8 cellular contexts compared by ENCODE assay signal in genomic region chr17:4499431-4500187, GRCh38. TPM values are rescaled to one million over a fixed set of nuclear protein-coding genes. Genes with fewer than 3 reads are reported as not detected.
DNase-seq lines count a peak whose midpoint lies in the region; ATAC-seq and TF ChIP-seq lines count a peak whose summit lies in the region.

No MANE protein-coding gene starts in this region.

- intact Hi-C loops in thyroid gland (cut with DNase I): no loop called here

- no peaks in the 10 kb centered on the region for H3K9me2 ChIP-seq in DOHH2 (replicated peaks; ENCODE audit: control insufficient read depth, low read length)

- DNase-seq in NCI-H69 (lab: John Stamatoyannopoulos, UW) (peak; percentile 55), medulla oblongata (ENCODE audit: extremely low spot score) (peak; percentile 66), superior temporal gyrus (ENCODE audit: extremely low spot score) (peak; percentile 63), thyroid gland (no peak), ureter (ENCODE audit: low spot score) (no peak)
- DNase-seq in central memory CD8-positive, alpha-beta T cell (ENCODE audit: low spot score in 2 of 2): no peak

- H3K9me3 ChIP-seq in DOHH2 (ENCODE audit: control insufficient read depth, insufficient read depth, low read length) (no peaks in the 10 kb centered on the region), thyroid gland (no peaks in the 10 kb centered on the region)

- H3K36me3 ChIP-seq in DOHH2 (ENCODE audit: control insufficient read depth, low read length) (no peaks in the 10 kb centered on the region), thyroid gland (no peaks in the 10 kb centered on the region)

- H3K27ac Mint-ChIP-seq in central memory CD8-positive, alpha-beta T cell (ENCODE audit: low read depth): no peak overlapping the region

- no peaks in the 10 kb centered on the region for H3K79me2 ChIP-seq in DOHH2 (ENCODE audit: control insufficient read depth, low read length)

- peaks cover 19% of the 10 kb centered on the region for H3K27me3 Mint-ChIP-seq in central memory CD8-positive, alpha-beta T cell

- H3K36me3 Mint-ChIP-seq in central memory CD8-positive, alpha-beta T cell (ENCODE audit: insufficient read depth): peaks cover 2% of the 10 kb centered on the region

- H3K27ac ChIP-seq in DOHH2 (ENCODE audit: low read depth, low read length) (no peak overlapping the region), thyroid gland (peak overlapping the region in 1 of 3 donors; percentile 17)

- H3K4me3 ChIP-seq in DOHH2 (ENCODE audit: low read length) (peak overlapping the region; percentile 29), thyroid gland (replicated peaks in 1 of 3) (peak overlapping the region in 1 of 3 donors; percentile 28)

- H3K4me1 Mint-ChIP-seq in central memory CD8-positive, alpha-beta T cell: peaks cover 25% of the 10 kb centered on the region

- no peak for ATAC-seq in central memory CD8-positive, alpha-beta T cell (replicated peaks; ENCODE audit: extremely low read depth, poor library complexity, severe bottlenecking)
- ATAC-seq in HG02973 (IDR thresholded peaks at IDR 0.05; ENCODE audit: unreplicated experiment): no peak

- H3K4me1 ChIP-seq in DOHH2 (ENCODE audit: control insufficient read depth, low read length) (peaks cover 39% of the 10 kb centered on the region), thyroid gland (peaks cover 28 to 44% of the 10 kb centered on the region in 2 donors)

- peak overlapping the region; percentile 42 for H3K4me2 ChIP-seq in DOHH2 (ENCODE audit: low read length)

- WGBS in thyroid gland, 2 donors: 2 to 4% methylated on average over 26 to 30 of the region's 53 CpGs

- TF ChIP-seq CTCF in DOHH2 (IDR thresholded peaks at IDR 0.05; ENCODE audit: low read depth, low read length, poor library complexity, severe bottlenecking) (no peak), thyroid gland (IDR thresholded peaks at IDR 0.05) (no peak)

- 0 out of 2 replicates have a peak, but pooled peaks cover 3% of the 10 kb centered on the region for H3F3A ChIP-seq in DOHH2 (ENCODE audit: control insufficient read depth, insufficient read depth)

- peak overlapping the region; percentile 80 for H3K4me3 Mint-ChIP-seq in central memory CD8-positive, alpha-beta T cell

- no peaks in the 10 kb centered on the region for H4K20me1 ChIP-seq in DOHH2 (ENCODE audit: control insufficient read depth, insufficient read depth, low read depth, low read length)

- no peaks in the 10 kb centered on the region for H3K9me3 Mint-ChIP-seq in central memory CD8-positive, alpha-beta T cell

- no peak for TF ChIP-seq POLR2A in thyroid gland (IDR thresholded peaks at IDR 0.05)

- H3K27me3 ChIP-seq in DOHH2 (ENCODE audit: control insufficient read depth, low read length) (peaks cover 65% of the 10 kb centered on the region), thyroid gland (no peaks in the 10 kb centered on the region)

RNA-seq across cellular contexts. Expression of gene SPNS2, which starts 0.9 kb away (rescaled TPM):
- total RNA-seq in thyroid gland: 10 to 100 TPM in 1 of 4 donors, 1 to 10 TPM in 3; 5.6 to 16.3 (median 8.1) TPM
- 30.0 TPM for total RNA-seq in ureter

RNA-seq across cellular contexts. Expression of gene MYBBP1A, which starts 55.6 kb away (rescaled TPM):
- total RNA-seq in thyroid gland (10 to 100 TPM; 23.5 to 50.2 (median 37.6) TPM), ureter (110 TPM)

Comparison
In these comparisons a context has a peak if more than half of its experiments do, and no peak if none do; other contexts are left out.
1. DNase-seq: peak in NCI-H69 (single experiment), medulla oblongata (single experiment) and superior temporal gyrus (single experiment); none in central memory CD8-positive, alpha-beta T cell (0 of 2), thyroid gland (0 of 2) and ureter (single experiment).